14 cellular contexts compared by ENCODE assay signal in the genomic region with DNA sequence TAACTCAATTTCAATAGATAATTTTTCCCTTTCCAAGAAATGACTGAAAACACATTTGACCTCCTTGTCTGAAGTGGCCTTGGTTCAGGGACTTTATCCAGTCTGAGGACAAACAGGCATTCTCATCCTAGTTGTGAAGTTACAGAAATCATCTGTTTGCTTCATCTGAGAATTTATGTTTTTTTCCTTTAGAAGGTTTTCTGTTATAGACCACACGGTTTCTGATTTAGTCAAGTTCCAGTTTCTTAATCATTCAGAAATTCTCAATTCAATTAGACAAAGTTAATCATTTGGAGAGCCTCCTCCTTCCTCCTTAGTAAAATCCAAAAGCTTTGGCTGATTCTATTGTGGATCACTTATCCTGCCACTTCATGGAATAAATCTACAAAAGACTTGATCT.
A peak's percentile ranks its signal among the peaks of the same experiment; 100 is the strongest.
DNase-seq lines count a peak whose midpoint lies in the region; ATAC-seq and TF ChIP-seq lines count a peak whose summit lies in the region.
"Had no signal": no experiment of that assay in that cellular context is flagged by ENCODE, and none has a peak within 500 bp of the region (broad histone marks: within the 10 kb centered on the region; RNA-seq: fewer than 3 reads in every experiment).

No MANE protein-coding gene starts in this region.

- POLR2A ChIA-PET in activated CD8-positive, alpha-beta T cell treated with anti-CD3 and anti-CD28 coated beads for 36 hours (lab: Charles Lee), result interaction anchor here (0.7 to 2.8 kb wide), 4 partner anchors 9 to 47 kb away, joined by 3 to 9 read pairs (median 3); no protein-coding TSS in a partner anchor
- POLR2A ChIA-PET in activated CD8-positive, alpha-beta T cell treated with anti-CD3 and anti-CD28 coated beads, Interleukin-2, amount 10 ng/mL, durations not matched to agents 7 days and 5 days (lab: Charles Lee), result no interaction called here

- peaks cover 10% of the 10 kb centered on the region for H3K9me3 Mint-ChIP-seq in activated CD8-positive, alpha-beta T cell treated with anti-CD3 and anti-CD28 coated beads for 36 hours
- peaks cover 5% of the 10 kb centered on the region for H3K9me3 Mint-ChIP-seq in activated CD8-positive, alpha-beta T cell treated with anti-CD3 and anti-CD28 coated beads, Interleukin-2, amount 10 ng/mL, durations not matched to agents 7 days and 5 days (ENCODE audit: insufficient read depth)
- H3K9me3 Mint-ChIP-seq in activated naive CD8-positive, alpha-beta T cell treated with anti-CD3 and anti-CD28 coated beads for 36 hours, result peaks cover 10% of the 10 kb centered on the region
- no peaks in the 10 kb centered on the region for H3K9me3 Mint-ChIP-seq in Calu3 (ENCODE audit: low read depth, unreplicated experiment)

- no TSS peak for BruUV-seq in Calu3 (replicated peaks; lab: Mats Ljungman, UMichigan)

- CTCF ChIA-PET in activated CD8-positive, alpha-beta T cell treated with anti-CD3 and anti-CD28 coated beads for 36 hours (lab: Charles Lee), result interaction anchor here (3.7 to 4.5 kb wide), 2 partner anchors 8 to 10 kb away, joined by 12 to 18 read pairs; no protein-coding TSS in a partner anchor
- CTCF ChIA-PET in activated CD8-positive, alpha-beta T cell treated with anti-CD3 and anti-CD28 coated beads, Interleukin-2, amount 10 ng/mL, durations not matched to agents 7 days and 5 days (lab: Charles Lee), result interaction anchor here (1.8 kb wide), 1 partner anchor 69 kb away, joined by 5 read pairs; no protein-coding TSS in a partner anchor
- CTCF ChIA-PET in Calu3 (lab: Charles Lee), result no interaction called here

- peaks cover 3% of the 10 kb centered on the region for H3K36me3 Mint-ChIP-seq in activated CD8-positive, alpha-beta T cell treated with anti-CD3 and anti-CD28 coated beads for 36 hours (ENCODE audit: low read depth)
- peaks cover 9% of the 10 kb centered on the region for H3K36me3 Mint-ChIP-seq in activated CD8-positive, alpha-beta T cell treated with anti-CD3 and anti-CD28 coated beads, Interleukin-2, amount 10 ng/mL, durations not matched to agents 7 days and 5 days (ENCODE audit: low read depth)
- peaks cover 14% of the 10 kb centered on the region for H3K36me3 Mint-ChIP-seq in activated naive CD8-positive, alpha-beta T cell treated with anti-CD3 and anti-CD28 coated beads for 36 hours
- no peaks in the 10 kb centered on the region for H3K36me3 Mint-ChIP-seq in Calu3 (ENCODE audit: insufficient read depth, unreplicated experiment)

- peaks cover 68% of the 10 kb centered on the region for H3K4me1 Mint-ChIP-seq in activated CD8-positive, alpha-beta T cell treated with anti-CD3 and anti-CD28 coated beads for 36 hours (ENCODE audit: low read depth)
- peaks cover 48% of the 10 kb centered on the region for H3K4me1 Mint-ChIP-seq in activated CD8-positive, alpha-beta T cell treated with anti-CD3 and anti-CD28 coated beads, Interleukin-2, amount 10 ng/mL, durations not matched to agents 7 days and 5 days (ENCODE audit: low read depth)
- H3K4me1 Mint-ChIP-seq in activated naive CD8-positive, alpha-beta T cell treated with anti-CD3 and anti-CD28 coated beads for 36 hours, result peaks cover 60% of the 10 kb centered on the region
- no peaks in the 10 kb centered on the region for H3K4me1 Mint-ChIP-seq in Calu3 (ENCODE audit: low read depth, unreplicated experiment)

- ATAC-seq in activated CD8-positive, alpha-beta T cell treated with anti-CD3 and anti-CD28 coated beads for 36 hours, result peak; percentile 31
- ATAC-seq in activated CD8-positive, alpha-beta T cell treated with anti-CD3 and anti-CD28 coated beads, Interleukin-2, amount 10 ng/mL, durations not matched to agents 7 days and 5 days, result no peak
- ATAC-seq in GM21423 (IDR thresholded peaks at IDR 0.05; ENCODE audit: unreplicated experiment) (peak; percentile 57), HG03159 (IDR thresholded peaks at IDR 0.05; ENCODE audit: unreplicated experiment) (peak; percentile 66), GM21717 (IDR thresholded peaks at IDR 0.05; ENCODE audit: unreplicated experiment) (no peak)
- ATAC-seq: A549 had no signal

- TF ChIP-seq CTCF in activated CD8-positive, alpha-beta T cell treated with anti-CD3 and anti-CD28 coated beads for 36 hours (IDR thresholded peaks at IDR 0.05), result no peak
- TF ChIP-seq CTCF in Calu3 (IDR thresholded peaks at IDR 0.05; ENCODE audit: unreplicated experiment), result no peak

- no peaks in the 10 kb centered on the region for H3K27me3 Mint-ChIP-seq in activated CD8-positive, alpha-beta T cell treated with anti-CD3 and anti-CD28 coated beads for 36 hours
- H3K27me3 Mint-ChIP-seq in activated CD8-positive, alpha-beta T cell treated with anti-CD3 and anti-CD28 coated beads, Interleukin-2, amount 10 ng/mL, durations not matched to agents 7 days and 5 days (ENCODE audit: low read depth), result no peaks in the 10 kb centered on the region
- H3K27me3 Mint-ChIP-seq in activated naive CD8-positive, alpha-beta T cell treated with anti-CD3 and anti-CD28 coated beads for 36 hours, result no peaks in the 10 kb centered on the region
- peaks cover 44% of the 10 kb centered on the region for H3K27me3 Mint-ChIP-seq in Calu3 (ENCODE audit: unreplicated experiment)
- H3K27me3 Mint-ChIP-seq: activated naive CD8-positive, alpha-beta T cell treated with anti-CD3 and anti-CD28 coated beads, Interleukin-2, amount 10 ng/mL, durations not matched to agents 7 days and 5 days had no signal

- intact Hi-C loops in activated CD8-positive, alpha-beta T cell treated with anti-CD3 and anti-CD28 coated beads for 36 hours (cut with micrococcal nuclease), result no loop called here
- intact Hi-C loops in Calu3 (cut with micrococcal nuclease; ENCODE audit: unreplicated experiment), result no loop called here

- no peak for DNase-seq in activated CD8-positive, alpha-beta T cell treated with anti-CD3 and anti-CD28 coated beads for 36 hours
- DNase-seq in activated CD8-positive, alpha-beta T cell treated with anti-CD3 and anti-CD28 coated beads, Interleukin-2, amount 10 ng/mL, durations not matched to agents 7 days and 5 days, result no peak
- DNase-seq in activated naive CD8-positive, alpha-beta T cell treated with anti-CD3 and anti-CD28 coated beads for 36 hours, result no peak
- DNase-seq in activated gamma-delta T cell treated with Interleukin-2 at 50 U/mL for 16 hours (no peak), Calu3 (no peak)
- DNase-seq: activated CD4-positive, CD25-positive, alpha-beta regulatory T cell; activated naive CD8-positive, alpha-beta T cell treated with anti-CD3 and anti-CD28 coated beads, Interleukin-2, amount 10 ng/mL, durations not matched to agents 7 days and 5 days; left cardiac atrium; MV-4-11; upper lobe of left lung had no signal

- H3K4me3 Mint-ChIP-seq in activated CD8-positive, alpha-beta T cell treated with anti-CD3 and anti-CD28 coated beads for 36 hours, result no peak overlapping the region
- H3K4me3 Mint-ChIP-seq in activated CD8-positive, alpha-beta T cell treated with anti-CD3 and anti-CD28 coated beads, Interleukin-2, amount 10 ng/mL, durations not matched to agents 7 days and 5 days, result no peak overlapping the region
- peak overlapping the region; percentile 11 for H3K4me3 Mint-ChIP-seq in activated naive CD8-positive, alpha-beta T cell treated with anti-CD3 and anti-CD28 coated beads for 36 hours
- no peak overlapping the region for H3K4me3 Mint-ChIP-seq in Calu3 (ENCODE audit: low read depth, unreplicated experiment)
- H3K4me3 Mint-ChIP-seq: activated naive CD8-positive, alpha-beta T cell treated with anti-CD3 and anti-CD28 coated beads, Interleukin-2, amount 10 ng/mL, durations not matched to agents 7 days and 5 days had no signal

- peak overlapping the region; percentile 47 for H3K27ac Mint-ChIP-seq in activated CD8-positive, alpha-beta T cell treated with anti-CD3 and anti-CD28 coated beads for 36 hours
- no peak overlapping the region for H3K27ac Mint-ChIP-seq in activated CD8-positive, alpha-beta T cell treated with anti-CD3 and anti-CD28 coated beads, Interleukin-2, amount 10 ng/mL, durations not matched to agents 7 days and 5 days
- peak overlapping the region; percentile 69 for H3K27ac Mint-ChIP-seq in activated naive CD8-positive, alpha-beta T cell treated with anti-CD3 and anti-CD28 coated beads for 36 hours
- H3K27ac Mint-ChIP-seq in Calu3 (ENCODE audit: unreplicated experiment), result no peak overlapping the region
- H3K27ac Mint-ChIP-seq: activated naive CD8-positive, alpha-beta T cell treated with anti-CD3 and anti-CD28 coated beads, Interleukin-2, amount 10 ng/mL, durations not matched to agents 7 days and 5 days had no signal

Comparison
In these comparisons a context has a peak if more than half of its experiments do, and no peak if none do; other contexts are left out.
1. ATAC-seq: peak in activated CD8-positive, alpha-beta T cell treated with anti-CD3 and anti-CD28 coated beads for 36 hours (single experiment), GM21423 (single experiment) and HG03159 (single experiment); none in activated CD8-positive, alpha-beta T cell treated with anti-CD3 and anti-CD28 coated beads, Interleukin-2, amount 10 ng/mL, durations not matched to agents 7 days and 5 days (single experiment) and GM21717 (single experiment).
2. H3K27ac Mint-ChIP-seq: peak in activated CD8-positive, alpha-beta T cell treated with anti-CD3 and anti-CD28 coated beads for 36 hours (single experiment) and activated naive CD8-positive, alpha-beta T cell treated with anti-CD3 and anti-CD28 coated beads for 36 hours (single experiment); none in activated CD8-positive, alpha-beta T cell treated with anti-CD3 and anti-CD28 coated beads, Interleukin-2, amount 10 ng/mL, durations not matched to agents 7 days and 5 days (single experiment) and Calu3 (single experiment).